Comparison of ENCODE assay signal across 8 cellular contexts in genomic region chr5:141040763-141041426, GRCh38. TPM values are rescaled to one million over a fixed set of nuclear protein-coding genes. Genes with fewer than 3 reads are reported as not detected.
DNase-seq lines count a peak whose midpoint lies in the region; ATAC-seq and TF ChIP-seq lines count a peak whose summit lies in the region.

No MANE protein-coding gene starts in this region.

- DNase-seq in NCI-H1048 (lab: John Stamatoyannopoulos, UW): peak; percentile 84
- DNase-seq in SK-N-MC (ENCODE audit: low read depth, low spot score): peak; percentile 96
- peak; percentile 11 for DNase-seq in activated naive CD8-positive, alpha-beta T cell treated with anti-CD3 and anti-CD28 coated beads, Interleukin-2, amount 50 U/mL, for 16 hours (ENCODE audit: low read depth, low spot score)
- peak; percentile 86 to 95 (median 91) for DNase-seq in heart left ventricle
- peak; percentile 88 to 95 (median 91) for DNase-seq in ovary
- peak; percentile 95 for DNase-seq in upper lobe of right lung

- no peak for TF ChIP-seq EP300 in ovary (IDR thresholded peaks at IDR 0.05)

- H3K4me3 ChIP-seq in SK-N-MC: peak overlapping the region; percentile 87
- peak overlapping the region in 11 of 12 donors; percentile 12 to 60 (median 41) for H3K4me3 ChIP-seq in heart left ventricle
- H3K4me3 ChIP-seq in ovary: peak overlapping the region; percentile 30
- peak overlapping the region; percentile 47 for H3K4me3 ChIP-seq in upper lobe of right lung

- H3K27ac ChIP-seq in C4-2B: no peak overlapping the region
- peak overlapping the region; percentile 90 for H3K27ac ChIP-seq in SK-N-MC
- H3K27ac ChIP-seq in heart left ventricle: peak overlapping the region in 4 of 12 donors; percentile 4 to 57 (median 25)
- H3K27ac ChIP-seq in ovary: no peak overlapping the region
- H3K27ac ChIP-seq in upper lobe of right lung: peak overlapping the region; percentile 76

- peak; percentile 86 for TF ChIP-seq CTCF in C4-2B (conservative IDR thresholded peaks at IDR 0.05)
- TF ChIP-seq CTCF in heart left ventricle (IDR thresholded peaks at IDR 0.05): peak; percentile 47 to 83 (median 67)
- peak in 2 of 3 donors; percentile 57 to 76 for TF ChIP-seq CTCF in ovary (IDR thresholded peaks at IDR 0.05)
- TF ChIP-seq CTCF in upper lobe of right lung (IDR thresholded peaks at IDR 0.05): peak; percentile 70

- TF ChIP-seq POLR2A in heart left ventricle (IDR thresholded peaks at IDR 0.05) (no peak), ovary (IDR thresholded peaks at IDR 0.05) (no peak)

- intact Hi-C loops in heart left ventricle (cut with DNase I) (loop anchor here (2.0 to 10.0 kb wide), 11 partner anchors 114 to 666 kb away; partner anchors contain the start of genes PCDHA4 (in 3 of the 10), PCDHAC1 (in 3 of the 10), PCDHA11 (in 2 of the 10) and PCDHA3 (in 2 of the 10)), ovary (cut with DNase I) (no loop called here), upper lobe of right lung (cut with DNase I) (loop anchor here (10.0 kb wide), 1 partner anchor 166 kb away; the partner anchor contains the start of gene PCDHA12)

- H3K4me1 ChIP-seq in heart left ventricle (peaks cover 0 to 14% (median 0%) of the 10 kb centered on the region in 12 donors), ovary (ENCODE audit: insufficient read depth) (peaks cover 2% of the 10 kb centered on the region), upper lobe of right lung (no peaks in the 10 kb centered on the region)

- peak; percentile 77 for ATAC-seq in GM21529 (IDR thresholded peaks at IDR 0.05; ENCODE audit: unreplicated experiment)
- peak; percentile 93 to 99 (median 98) for ATAC-seq in heart left ventricle
- peak; percentile 99 for ATAC-seq in upper lobe of right lung

- H3K36me3 ChIP-seq in SK-N-MC (ENCODE audit: insufficient read depth, low read length) (no peaks in the 10 kb centered on the region), heart left ventricle (no peaks in the 10 kb centered on the region), ovary (no peaks in the 10 kb centered on the region), upper lobe of right lung (no peaks in the 10 kb centered on the region)

- peaks cover 0 to 18% (median 0%) of the 10 kb centered on the region in 9 donors for H3K27me3 ChIP-seq in heart left ventricle
- H3K27me3 ChIP-seq in ovary: no peaks in the 10 kb centered on the region
- no peaks in the 10 kb centered on the region for H3K27me3 ChIP-seq in upper lobe of right lung

- H3K9me3 ChIP-seq in SK-N-MC (ENCODE audit: low read depth, low read length) (no peaks in the 10 kb centered on the region), heart left ventricle (no peaks in the 10 kb centered on the region), ovary (no peaks in the 10 kb centered on the region), upper lobe of right lung (no peaks in the 10 kb centered on the region)

- WGBS in heart left ventricle, 4 donors: 3 to 6% (median 4%) methylated on average over 24 to 25 of the region's 25 CpGs
- WGBS in ovary, 3 donors: 2 to 4% (median 3%) methylated on average over 25 of the region's 25 CpGs

- H3K9ac ChIP-seq in SK-N-MC (ENCODE audit: insufficient read length): peak overlapping the region; percentile 86

RNA-seq across cellular contexts. Expression of gene PCDHB1, which starts 10.3 kb away (rescaled TPM):
- total RNA-seq in heart left ventricle: under 1 TPM in 2 of 9 donors, not detected in 7; 0.04 to 0.05 TPM
- polyA plus RNA-seq in heart left ventricle: not detected
- total RNA-seq in ovary: under 1 TPM in 2 of 7 donors, not detected in 5; 0.03 to 0.34 TPM
- polyA plus RNA-seq in ovary: not detected
- total RNA-seq in upper lobe of right lung: 0.12 TPM

RNA-seq across cellular contexts. Expression of gene PCDHB2, which starts 53.5 kb away (rescaled TPM):
- 1 to 10 TPM in 8 of 9 donors, under 1 TPM in 1; 0.70 to 4.3 (median 2.3) TPM for total RNA-seq in heart left ventricle
- polyA plus RNA-seq in heart left ventricle: under 1 TPM; 0.50 to 0.69 TPM
- 1 to 10 TPM; 1.9 to 4.0 (median 3.3) TPM for total RNA-seq in ovary
- polyA plus RNA-seq in ovary: 1 to 10 TPM; 1.7 to 2.5 TPM
- 3.8 TPM for total RNA-seq in upper lobe of right lung

RNA-seq across cellular contexts. Expression of gene PCDHB3, which starts 59.4 kb away (rescaled TPM):
- total RNA-seq in heart left ventricle: 1 to 10 TPM in 6 of 9 donors, under 1 TPM in 3; 0.77 to 2.9 (median 1.1) TPM
- under 1 TPM; 0.27 to 0.33 TPM for polyA plus RNA-seq in heart left ventricle
- 1 to 10 TPM; 2.5 to 4.1 (median 3.2) TPM for total RNA-seq in ovary
- 1 to 10 TPM; 1.4 to 2.3 TPM for polyA plus RNA-seq in ovary
- total RNA-seq in upper lobe of right lung: 1.9 TPM

Comparison
In these comparisons a context has a peak if more than half of its experiments do, and no peak if none do; other contexts are left out.
1. H3K27ac ChIP-seq: peak in SK-N-MC (single experiment) and upper lobe of right lung (single experiment); none in C4-2B (single experiment) and ovary (0 of 2).
2. DNase-seq: peak in every context shown above with its lines; median percentile 96 in SK-N-MC; 95 in upper lobe of right lung; 91 in heart left ventricle; 91 in ovary; 84 in NCI-H1048; 11 in activated naive CD8-positive, alpha-beta T cell treated with anti-CD3 and anti-CD28 coated beads, Interleukin-2, amount 50 U/mL, for 16 hours.
3. H3K4me3 ChIP-seq: peak in every context shown above with its lines; median percentile 87 in SK-N-MC; 47 in upper lobe of right lung; 41 in heart left ventricle; 30 in ovary.
4. intact Hi-C loops: an anchor here in heart left ventricle (2.0 to 10.0 kb wide) and upper lobe of right lung (10.0 kb wide); none called in ovary.
5. Peak in every context shown above with its lines, with median percentiles within 50 percentile points of each other: CTCF ChIP-seq and ATAC-seq.